Comparison of ENCODE assay signal across 11 cellular contexts in genomic region chr9:27154923-27155322, GRCh38. TPM values are rescaled to one million over a fixed set of nuclear protein-coding genes. Genes with fewer than 3 reads are reported as not detected.
A peak's percentile ranks its signal among the peaks of the same experiment; 100 is the strongest.
DNase-seq lines count a peak whose midpoint lies in the region; TF ChIP-seq lines count a peak whose summit lies in the region.
"Had no signal": no experiment of that assay in that cellular context is flagged by ENCODE, and none has a peak within 500 bp of the region (broad histone marks: within the 10 kb centered on the region; RNA-seq: fewer than 3 reads in every experiment).

No MANE protein-coding gene starts in this region.

- in situ Hi-C loops in GM13977 (cut with MboI; ENCODE audit: low pct_unique_long_range_greater_than_20kb, low sequenced_read_pairs, unreplicated experiment) = no loop called here

- WGBS in hepatocyte (ENCODE audit: low lambda C conversion rate, missing lambda C conversion rate) = 64% methylated on average over 5 of the region's 5 CpGs
- 9 to 16% methylated on average over 5 of the region's 5 CpGs for WGBS in thyroid gland, 2 donors
- 60% methylated on average over 5 of the region's 5 CpGs for WGBS in suprapubic skin

- DNase-seq in HT1080 (ENCODE audit: low read depth) (peak; percentile 92), amniotic stem cell (lab: John Stamatoyannopoulos, UW) (peak; percentile 29), hepatocyte (ENCODE audit: low spot score) (peak; percentile 6), thyroid gland (peak; percentile 75 to 79), GM13977 (ENCODE audit: low spot score) (no peak), suprapubic skin (ENCODE audit: low spot score in 2 of 2) (no peak), DMS114 treated with DMSO at 0.1 percent for 48 hours (lab: John Stamatoyannopoulos, UW; ENCODE audit: unreplicated experiment) (no peak)
- DNase-seq in stimulated activated CD8-positive, alpha-beta memory T cell treated with anti-CD3 and anti-CD28 coated beads, Interleukin-4, amount 100 ng/mL, for 48 hours = no peak
- DNase-seq: NCI-H446 treated with DMSO at 0.1 percent for 48 hours had no signal

- H3K36me3 ChIP-seq in hepatocyte (replicated peaks; ENCODE audit: insufficient read depth, low read depth) (no peaks in the 10 kb centered on the region), thyroid gland (no peaks in the 10 kb centered on the region), suprapubic skin (no peaks in the 10 kb centered on the region)
- H3K36me3 ChIP-seq: neutrophil had no signal

- H3K9me3 ChIP-seq in hepatocyte (ENCODE audit: low read depth) (no peaks in the 10 kb centered on the region), thyroid gland (no peaks in the 10 kb centered on the region), suprapubic skin (no peaks in the 10 kb centered on the region)
- H3K9me3 ChIP-seq: neutrophil had no signal

- no peak for TF ChIP-seq POLR2A in thyroid gland (IDR thresholded peaks at IDR 0.05)
- TF ChIP-seq POLR2A in suprapubic skin (IDR thresholded peaks at IDR 0.05) = no peak

- intact Hi-C loops in thyroid gland (cut with DNase I) = no loop called here

- no peaks in the 10 kb centered on the region for H3K27me3 ChIP-seq in hepatocyte
- no peaks in the 10 kb centered on the region for H3K27me3 ChIP-seq in thyroid gland
- H3K27me3 ChIP-seq in suprapubic skin = no peaks in the 10 kb centered on the region
- H3K27me3 ChIP-seq: neutrophil had no signal

- H3K79me2 ChIP-seq in hepatocyte = no peaks in the 10 kb centered on the region

- no peak overlapping the region for H3K4me2 ChIP-seq in hepatocyte

- H3K4me3 ChIP-seq in hepatocyte = no peak overlapping the region
- H3K4me3 ChIP-seq in thyroid gland (replicated peaks in 1 of 3) = no peak overlapping the region
- H3K4me3 ChIP-seq in suprapubic skin = no peak overlapping the region
- H3K4me3 ChIP-seq: K562 had no signal

- peak overlapping the region; percentile 12 for H3K27ac ChIP-seq in hepatocyte
- peak overlapping the region; percentile 69 to 92 (median 70) for H3K27ac ChIP-seq in thyroid gland
- H3K27ac ChIP-seq in suprapubic skin = no peak overlapping the region
- H3K27ac ChIP-seq: neutrophil had no signal

- no peaks in the 10 kb centered on the region for H4K20me1 ChIP-seq in hepatocyte (ENCODE audit: insufficient read depth, poor library complexity, severe bottlenecking)

- no peaks in the 10 kb centered on the region for H3K9me2 ChIP-seq in hepatocyte (replicated peaks; ENCODE audit: insufficient read depth)

- no peak for TF ChIP-seq EP300 in suprapubic skin (IDR thresholded peaks at IDR 0.05)

- peaks cover 5% of the 10 kb centered on the region for H3K4me1 ChIP-seq in hepatocyte (ENCODE audit: insufficient read depth)
- H3K4me1 ChIP-seq in thyroid gland = peaks cover 21 to 46% of the 10 kb centered on the region in 2 donors
- H3K4me1 ChIP-seq in suprapubic skin = peaks cover 21% of the 10 kb centered on the region

- TF ChIP-seq CTCF in hepatocyte (IDR thresholded peaks at IDR 0.05; ENCODE audit: poor library complexity) (no peak), thyroid gland (IDR thresholded peaks at IDR 0.05) (peak in 1 of 6 experiments; percentile 17), GM13977 (IDR thresholded peaks at IDR 0.05; ENCODE audit: extremely low read depth, insufficient read depth, missing control alignments) (no peak), suprapubic skin (IDR thresholded peaks at IDR 0.05) (no peak)

- no peak overlapping the region for H2AFZ ChIP-seq in hepatocyte

RNA-seq across cellular contexts. Expression of gene TEK, which starts 45.9 kb away (rescaled TPM):
- total RNA-seq in HT1080 (2014; rRNA removed; shearing (Covaris generic)) = 0.26 and 0.33 TPM in 2 replicates
- 0.30 and 0.70 TPM in 2 replicates for polyA plus RNA-seq in HT1080 (2015; cell fraction: cytosol; rRNA removed)
- 0.88 TPM in 2 replicates for polyA plus RNA-seq in HT1080 (2015; cell fraction: nucleus; rRNA removed)
- total RNA-seq in hepatocyte (3.9 and 5.6 TPM in 2 replicates), thyroid gland (10 to 100 TPM; 11.9 to 32.6 (median 15.9) TPM), suprapubic skin (1 to 10 TPM; 2.0 to 7.1 (median 5.2) TPM)
- 2.0 TPM in 2 replicates for polyA plus RNA-seq in hepatocyte

Comparison
In these comparisons a context has a peak if more than half of its experiments do, and no peak if none do; other contexts are left out.
1. DNase-seq: peak in HT1080 (single experiment), amniotic stem cell (single experiment), hepatocyte (single experiment) and thyroid gland (2 of 2); none in GM13977 (single experiment), suprapubic skin (0 of 2), DMS114 treated with DMSO at 0.1 percent for 48 hours (single experiment) and stimulated activated CD8-positive, alpha-beta memory T cell treated with anti-CD3 and anti-CD28 coated beads, Interleukin-4, amount 100 ng/mL, for 48 hours (single experiment).